In genomic region chr2:132449868-132450267, GRCh38 we compare ENCODE assay signal across 28 cellular contexts. TPM values are rescaled to one million over a fixed set of nuclear protein-coding genes. Genes with fewer than 3 reads are reported as not detected.
"Had no signal": no experiment of that assay in that cellular context is flagged by ENCODE, and none has a peak within 500 bp of the region (broad histone marks: within the 10 kb centered on the region; RNA-seq: fewer than 3 reads in every experiment).

No MANE protein-coding gene starts in this region.

- H3K4me1 ChIP-seq: neural progenitor cell, parathyroid adenoma, psoas muscle, right lobe of liver, sigmoid colon, suprapubic skin, testis, tibial artery, transverse colon, uterus had no signal

- ATAC-seq: naive thymus-derived CD8-positive, alpha-beta T cell; natural killer cell treated with Interleukin-12 subunit alpha and Interleukin-12 subunit beta and Interleukin-15 and Interleukin-18, amount 100 ng/mL, for 72 hours; psoas muscle; right lobe of liver; stimulated activated effector memory CD8-positive, alpha-beta T cell treated with anti-CD3 and anti-CD28 coated beads, Interleukin-12 subunit alpha, Interleukin-12 subunit beta, amount 100 ng/mL, for 72 hours; stimulated activated naive B cell treated with anti-CD40 and anti-IgM and Interleukin-4, amounts not matched to agents 10 μg/mL and 1 μg/mL and 100 μg/mL, for 72 hours; stimulated activated naive CD8-positive, alpha-beta T cell treated with anti-CD3 and anti-CD28 coated beads, Interleukin-15, amount 100 ng/mL, for 72 hours; upper lobe of right lung had no signal

- H3K79me2 ChIP-seq: parathyroid adenoma had no signal

- H3K4me2 ChIP-seq: neural progenitor cell had no signal

- H3K9me3 ChIP-seq: ovary, right lobe of liver, testis, tibial artery, upper lobe of right lung, uterus had no signal

- H3K27me3 ChIP-seq: neural progenitor cell, ovary, right lobe of liver, sigmoid colon, suprapubic skin, testis, tibial artery, transverse colon, upper lobe of right lung, uterus had no signal

- H3K27ac ChIP-seq: neural progenitor cell, ovary, parathyroid adenoma, psoas muscle, right lobe of liver, sigmoid colon, suprapubic skin, testis, tibial artery, transverse colon, upper lobe of right lung, uterus had no signal

- H3K9ac ChIP-seq: neural progenitor cell, parathyroid adenoma had no signal

- H3K36me3 ChIP-seq: neural progenitor cell, ovary, right lobe of liver, sigmoid colon, suprapubic skin, tibial artery, transverse colon, upper lobe of right lung, uterus had no signal

- DNase-seq: naive B cell; naive thymus-derived CD8-positive, alpha-beta T cell; nephron progenitor cell; occipital lobe; ovary; posterior cingulate gyrus; psoas muscle; right lobe of liver; sigmoid colon; small intestine; stimulated activated CD4-positive, alpha-beta T cell treated with anti-CD3 and anti-CD28 coated beads, Interleukin-15, amount 100 ng/mL, for 24 hours; stimulated activated CD4-positive, alpha-beta T cell treated with anti-CD3 and anti-CD28 coated beads, Interleukin-2, amount 100 ng/mL, for 24 hours; stimulated activated CD4-positive, alpha-beta T cell treated with anti-CD3 and anti-CD28 coated beads, Interleukin-2, amount 100 ng/mL, for 48 hours; stimulated activated CD4-positive, alpha-beta T cell treated with anti-CD3 and anti-CD28 coated beads, Interleukin-4, amount 100 ng/mL, for 24 hours; stimulated activated naive B cell treated with anti-CD40 and anti-IgM and Interleukin-4, amounts not matched to agents 10 μg/mL and 1 μg/mL and 100 μg/mL, for 72 hours; stimulated activated naive CD4-positive, alpha-beta T cell treated with Interleukin-2 at 50 U/mL for 16 hours; stimulated activated naive CD8-positive, alpha-beta T cell treated with anti-CD3 and anti-CD28 coated beads, Interleukin-15, amount 100 ng/mL, for 72 hours; substantia nigra; testis; tibial artery; transverse colon; upper lobe of right lung; uterus had no signal

- H2AFZ ChIP-seq: neural progenitor cell, parathyroid adenoma had no signal

- H3K4me3 ChIP-seq: neural progenitor cell, ovary, psoas muscle, right lobe of liver, sigmoid colon, suprapubic skin, testis, tibial artery, transverse colon, upper lobe of right lung, uterus had no signal

RNA-seq across cellular contexts. Expression of gene GPR39, which starts 33.3 kb away (rescaled TPM):
- total RNA-seq: naive thymus-derived CD8-positive, alpha-beta T cell; natural killer cell treated with Interleukin-12 subunit alpha and Interleukin-12 subunit beta and Interleukin-15 and Interleukin-18, amount 100 ng/mL, for 72 hours; psoas muscle had no signal
- polyA plus RNA-seq: naive thymus-derived CD8-positive, alpha-beta T cell had no signal
